ENCODE assay signal across 24 cellular contexts in the genomic region with DNA sequence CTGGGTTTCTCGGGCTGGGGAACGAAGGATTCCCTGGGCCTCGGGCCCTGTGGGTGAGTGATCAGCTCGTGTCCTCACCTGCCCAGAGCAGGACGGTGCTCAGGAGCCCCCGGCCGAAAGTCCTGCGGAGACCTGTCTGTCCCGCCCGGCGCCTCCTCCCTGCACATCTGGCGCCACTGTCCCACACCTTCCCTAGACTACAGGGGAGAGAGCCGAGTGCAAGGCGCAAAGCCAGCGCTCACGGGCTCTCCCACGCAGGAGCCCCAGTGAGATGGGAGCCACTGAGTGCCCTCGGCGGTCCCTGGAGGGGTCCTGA. TPM values are rescaled to one million over a fixed set of nuclear protein-coding genes. Genes with fewer than 3 reads are reported as not detected.
"Had no signal": no experiment of that assay in that cellular context is flagged by ENCODE, and none has a peak within 500 bp of the region (broad histone marks: within the 10 kb centered on the region; RNA-seq: fewer than 3 reads in every experiment).

No MANE protein-coding gene starts in this region.

- H3K27ac ChIP-seq: Peyer's patch, RWPE1 had no signal

- H3K36me3 Mint-ChIP-seq: activated naive CD8-positive, alpha-beta T cell had no signal

- H3K4me3 ChIP-seq: Peyer's patch had no signal

- H3K9me3 Mint-ChIP-seq: activated CD4-positive, alpha-beta memory T cell treated with anti-CD3 and anti-CD28 coated beads for 36 hours; activated CD4-positive, alpha-beta T cell treated with anti-CD3 and anti-CD28 coated beads, Interleukin-2, amount 10 ng/mL, durations not matched to agents 24 days and 14 days; activated naive CD4-positive, alpha-beta T cell treated with anti-CD3 and anti-CD28 coated beads for 36 hours; activated T-cell treated with anti-CD3 and anti-CD28 coated beads, Interleukin-2, amount 50 U/mL, for 4 hours; brain; T-helper 1 cell treated with Interleukin-12 subunit alpha and Interleukin-12 subunit beta and Interleukin-4 antibody, amounts not matched to agents 30 μg/mL and 1 μg/mL, for 36 hours; WTC11 had no signal

- H3K4me3 Mint-ChIP-seq: activated CD4-positive, alpha-beta memory T cell treated with anti-CD3 and anti-CD28 coated beads for 36 hours; activated CD4-positive, alpha-beta T cell treated with anti-CD3 and anti-CD28 coated beads, Interleukin-2, amount 10 ng/mL, durations not matched to agents 24 days and 14 days; activated naive CD4-positive, alpha-beta T cell treated with anti-CD3 and anti-CD28 coated beads for 36 hours; activated naive CD8-positive, alpha-beta T cell; activated T-cell treated with anti-CD3 and anti-CD28 coated beads, Interleukin-2, amount 50 U/mL, for 4 hours; brain; T-helper 1 cell treated with Interleukin-12 subunit alpha and Interleukin-12 subunit beta and Interleukin-4 antibody, amounts not matched to agents 30 μg/mL and 1 μg/mL, for 36 hours; WTC11 had no signal

- H3K9me3 ChIP-seq: Peyer's patch had no signal

- ATAC-seq: activated T-cell treated with anti-CD3 and anti-CD28 coated beads, Interleukin-2, amount 50 U/mL, for 4 hours; WTC11 had no signal

- H3K4me1 Mint-ChIP-seq: brain, WTC11 had no signal

- H3K27me3 ChIP-seq: Peyer's patch had no signal

- H3K27me3 Mint-ChIP-seq: activated CD4-positive, alpha-beta memory T cell treated with anti-CD3 and anti-CD28 coated beads for 36 hours; activated CD4-positive, alpha-beta T cell treated with anti-CD3 and anti-CD28 coated beads, Interleukin-2, amount 10 ng/mL, durations not matched to agents 24 days and 14 days; activated naive CD8-positive, alpha-beta T cell; brain had no signal

- H3K27ac Mint-ChIP-seq: activated CD4-positive, alpha-beta memory T cell treated with anti-CD3 and anti-CD28 coated beads for 36 hours; activated CD4-positive, alpha-beta T cell treated with anti-CD3 and anti-CD28 coated beads, Interleukin-2, amount 10 ng/mL, durations not matched to agents 24 days and 14 days; activated naive CD4-positive, alpha-beta T cell treated with anti-CD3 and anti-CD28 coated beads for 36 hours; activated naive CD8-positive, alpha-beta T cell; brain; T-helper 1 cell treated with Interleukin-12 subunit alpha and Interleukin-12 subunit beta and Interleukin-4 antibody, amounts not matched to agents 30 μg/mL and 1 μg/mL, for 36 hours; WTC11 had no signal

- DNase-seq: activated CD4-positive, alpha-beta memory T cell treated with anti-CD3 and anti-CD28 coated beads for 36 hours; activated CD4-positive, alpha-beta T cell treated with anti-CD3 and anti-CD28 coated beads, Interleukin-2, amount 10 ng/mL, durations not matched to agents 24 days and 14 days; activated CD4-positive, CD25-positive, alpha-beta regulatory T cell treated with anti-CD3 and anti-CD28 coated beads, Interleukin-2, amount 50 U/mL, for 72 hours; activated CD8-positive, alpha-beta memory T cell treated with anti-CD3 and anti-CD28 coated beads for 24 hours; activated gamma-delta T cell; activated naive CD4-positive, alpha-beta T cell treated with anti-CD3 and anti-CD28 coated beads for 36 hours; activated T-cell treated with anti-CD3 and anti-CD28 coated beads, Interleukin-2, amount 50 U/mL, for 4 hours; amygdala; KBM-7; NCI-H1048; NCI-H146; NCI-H1930; NCI-H2171 treated with DMSO at 0.1 percent for 48 hours; NCI-H345; NCI-H510A treated with DMSO at 0.1 percent for 48 hours; NCI-H69; Peyer's patch; SHP77 treated with DMSO at 0.1 percent for 48 hours had no signal

RNA-seq across cellular contexts. Expression of a gene that starts 13.1 kb away (rescaled TPM):
- total RNA-seq: M059J had no signal
